16 cellular contexts compared by ENCODE assay signal in the genomic region with DNA sequence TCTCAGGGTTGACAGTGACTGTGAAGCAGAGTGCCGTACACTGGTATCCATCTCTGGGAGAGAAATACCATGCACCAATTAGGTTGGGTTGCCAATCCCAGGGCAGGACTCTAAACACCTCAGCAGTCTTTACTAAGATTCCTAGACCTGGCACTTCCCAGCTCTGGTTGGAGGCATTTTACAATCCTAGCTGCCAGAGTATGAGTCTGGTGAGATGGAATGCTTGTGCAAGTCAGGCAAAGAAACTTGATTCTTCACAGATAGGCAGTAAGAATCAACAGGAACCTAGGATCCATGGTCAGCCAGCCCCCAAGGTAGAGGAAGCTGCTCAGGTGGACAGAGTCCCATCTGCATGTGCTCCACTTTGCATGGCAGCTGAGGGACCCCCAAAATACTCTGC. TPM values are rescaled to one million over a fixed set of nuclear protein-coding genes. Genes with fewer than 3 reads are reported as not detected.
DNase-seq lines count a peak whose midpoint lies in the region; ATAC-seq and TF ChIP-seq lines count a peak whose summit lies in the region.
"Had no signal": no experiment of that assay in that cellular context is flagged by ENCODE, and none has a peak within 500 bp of the region (broad histone marks: within the 10 kb centered on the region; RNA-seq: fewer than 3 reads in every experiment).

No MANE protein-coding gene starts in this region.

- in situ Hi-C loops in Panc1 (cut with HindIII; ENCODE audit: low pct_unique_long_range_greater_than_20kb, low sequenced_read_pairs), result no loop called here

- WGBS in right lobe of liver (ENCODE audit: insufficient coverage, low coverage, low lambda C conversion rate, missing lambda C conversion rate), result 8% methylated on average over 1 of the region's 1 CpG

- DNase-seq in AG10803 (ENCODE audit: low read depth) (peak; percentile 20), Panc1 (ENCODE audit: low read depth, low spot score) (no peak), epithelial cell of prostate (ENCODE audit: low read depth, low spot score) (no peak), right lobe of liver (no peak)
- no peak for DNase-seq in effector memory CD4-positive, alpha-beta T cell
- DNase-seq: activated CD4-positive, alpha-beta T cell treated with anti-CD3 and anti-CD28 coated beads for 1 hour; BE2C; HCEC 1CT; NCI-H526 treated with DMSO at 0.1 percent for 48 hours; nucleus accumbens; spleen; T-helper 17 cell had no signal

- TF ChIP-seq CTCF in AG10803 (conservative IDR thresholded peaks at IDR 0.05; ENCODE audit: low read length) (no peak), Panc1 (IDR thresholded peaks at IDR 0.05) (no peak), right lobe of liver (IDR thresholded peaks at IDR 0.05) (no peak)

- no peaks in the 10 kb centered on the region for H3K9me3 ChIP-seq in Panc1 (ENCODE audit: control insufficient read depth, insufficient read depth, low read depth, low read length)
- H3K9me3 ChIP-seq in right lobe of liver, result no peaks in the 10 kb centered on the region
- no peaks in the 10 kb centered on the region for H3K9me3 ChIP-seq in effector memory CD4-positive, alpha-beta T cell (ENCODE audit: control insufficient read depth, low read length)
- H3K9me3 ChIP-seq: BE2C had no signal

- intact Hi-C loops in Panc1 (cut with micrococcal nuclease; ENCODE audit: unreplicated experiment) (loop anchor here (5.0 kb wide), 1 partner anchor 219 kb away; no protein-coding TSS in a partner anchor), right lobe of liver (cut with DNase I) (no loop called here)

- H3K4me1 ChIP-seq in Panc1 (ENCODE audit: control insufficient read depth, insufficient read depth, low read length) (peaks cover 5% of the 10 kb centered on the region), right lobe of liver (peaks cover 0 to 96% (median 26%) of the 10 kb centered on the region in 4 donors)
- no peaks in the 10 kb centered on the region for H3K4me1 ChIP-seq in effector memory CD4-positive, alpha-beta T cell (ENCODE audit: control insufficient read depth, insufficient read depth, low read length, poor library complexity, severe bottlenecking)
- H3K4me1 ChIP-seq: BE2C, spleen had no signal

- TF ChIP-seq POLR2A in right lobe of liver (IDR thresholded peaks at IDR 0.05), result no peak

- H3K36me3 ChIP-seq in Panc1 (ENCODE audit: control insufficient read depth, insufficient read depth, low read length), result no peaks in the 10 kb centered on the region
- H3K36me3 ChIP-seq in right lobe of liver, result no peaks in the 10 kb centered on the region
- no peaks in the 10 kb centered on the region for H3K36me3 ChIP-seq in effector memory CD4-positive, alpha-beta T cell (ENCODE audit: control insufficient read depth, insufficient read depth, low read length)
- H3K36me3 ChIP-seq: BE2C, spleen had no signal

- CTCF ChIA-PET in Panc1 (lab: Charles Lee), result no interaction called here

- POLR2A ChIA-PET in Panc1 (lab: Charles Lee), result no interaction called here

- H3K27ac ChIP-seq in Panc1 (ENCODE audit: low read length) (no peak overlapping the region), epithelial cell of prostate (peak overlapping the region; percentile 53), right lobe of liver (peak overlapping the region in 2 of 3 donors; percentile 51 to 79)
- no peak overlapping the region for H3K27ac ChIP-seq in effector memory CD4-positive, alpha-beta T cell (ENCODE audit: insufficient read depth, low read length, poor library complexity, severe bottlenecking)
- H3K27ac ChIP-seq: spleen had no signal

- H3K27me3 ChIP-seq in Panc1 (ENCODE audit: control insufficient read depth, insufficient read depth, low read length), result no peaks in the 10 kb centered on the region
- H3K27me3 ChIP-seq in right lobe of liver, result no peaks in the 10 kb centered on the region
- peaks cover 5% of the 10 kb centered on the region for H3K27me3 ChIP-seq in effector memory CD4-positive, alpha-beta T cell (replicated peaks; ENCODE audit: control insufficient read depth, insufficient read depth, low read length, poor library complexity, severe bottlenecking)
- H3K27me3 ChIP-seq: BE2C had no signal

- H3K4me3 ChIP-seq in AG10803 (ENCODE audit: low read length) (no peak overlapping the region), Panc1 (ENCODE audit: low read depth in 2 of 2, low read length in 2 of 2) (no peak overlapping the region), right lobe of liver (peak overlapping the region in 1 of 3 donors; percentile 5)
- no peak overlapping the region for H3K4me3 ChIP-seq in effector memory CD4-positive, alpha-beta T cell (ENCODE audit: insufficient read depth, low read depth, low read length, poor library complexity, severe bottlenecking)
- H3K4me3 ChIP-seq: spleen had no signal

- peak; percentile 65 for ATAC-seq in Panc1
- ATAC-seq in right lobe of liver, result peak in 3 of 4 donors; percentile 1 to 9 (median 7)
- ATAC-seq in GM21515 (IDR thresholded peaks at IDR 0.05; ENCODE audit: unreplicated experiment), result no peak
- no peak for ATAC-seq in GM21367 (IDR thresholded peaks at IDR 0.05; ENCODE audit: unreplicated experiment)
- ATAC-seq in HG03520 (IDR thresholded peaks at IDR 0.05; ENCODE audit: unreplicated experiment), result no peak
- ATAC-seq: T-helper 17 cell had no signal

- no TSS peak for BruUV-seq in Panc1 (replicated peaks; lab: Mats Ljungman, UMichigan)

RNA-seq across cellular contexts. Expression of a gene that starts 6.0 kb away (rescaled TPM):
- not detected for total RNA-seq in Panc1 (2021; ENCODE audit: unreplicated experiment)
- polyA plus RNA-seq in Panc1 (2012; ENCODE audit: insufficient read length), result not detected
- 10 to 100 TPM in 1 of 6 experiments, 1 to 10 TPM in 5; 1.3 to 10.0 (median 3.8) TPM for total RNA-seq in right lobe of liver
- total RNA-seq: fibroblast of lung, spleen, T-helper 17 cell had no signal
- polyA plus RNA-seq: fibroblast of lung, spleen had no signal

RNA-seq across cellular contexts. Expression of a gene that starts 11.8 kb away (rescaled TPM):
- total RNA-seq in Panc1 (2021; ENCODE audit: unreplicated experiment) (not detected), right lobe of liver (1,000 to 10,000 TPM in 1 of 6 experiments, 100 to 1,000 TPM in 4, 10 to 100 TPM in 1; 98.7 to 1,011 (median 214) TPM)
- not detected for polyA plus RNA-seq in Panc1 (2012; ENCODE audit: insufficient read length)
- total RNA-seq: fibroblast of lung, spleen, T-helper 17 cell had no signal
- polyA plus RNA-seq: fibroblast of lung, spleen had no signal

RNA-seq across cellular contexts. Expression of a gene that starts 14.0 kb away (rescaled TPM):
- total RNA-seq in Panc1 (2021; ENCODE audit: unreplicated experiment), result not detected
- polyA plus RNA-seq in Panc1 (2012; ENCODE audit: insufficient read length), result not detected
- 100 to 1,000 TPM in 4 of 6 experiments, 10 to 100 TPM in 2; 79.4 to 315 (median 139) TPM for total RNA-seq in right lobe of liver
- total RNA-seq: fibroblast of lung, spleen, T-helper 17 cell had no signal
- polyA plus RNA-seq: fibroblast of lung, spleen had no signal

RNA-seq across cellular contexts. Expression of a gene that starts 22.1 kb away (rescaled TPM):
- not detected for total RNA-seq in Panc1 (2021; ENCODE audit: unreplicated experiment)
- polyA plus RNA-seq in Panc1 (2012; ENCODE audit: insufficient read length), result not detected
- 100 to 1,000 TPM in 1 of 6 experiments, 10 to 100 TPM in 5; 12.9 to 125 (median 22.0) TPM for total RNA-seq in right lobe of liver
- total RNA-seq: fibroblast of lung, spleen, T-helper 17 cell had no signal
- polyA plus RNA-seq: fibroblast of lung, spleen had no signal

RNA-seq across cellular contexts. Expression of a gene that starts 25.0 kb away (rescaled TPM):
- total RNA-seq in Panc1 (2021; ENCODE audit: unreplicated experiment) (not detected), right lobe of liver (1 to 10 TPM; 1.3 to 6.9 (median 4.6) TPM)
- not detected for polyA plus RNA-seq in Panc1 (2012; ENCODE audit: insufficient read length)
- total RNA-seq: fibroblast of lung, spleen, T-helper 17 cell had no signal
- polyA plus RNA-seq: fibroblast of lung had no signal

Comparison
In these comparisons a context has a peak if more than half of its experiments do, and no peak if none do; other contexts are left out.
1. ATAC-seq: peak in Panc1 (single experiment) and right lobe of liver (3 of 4); none in GM21515 (single experiment), GM21367 (single experiment) and HG03520 (single experiment).
2. H3K27ac ChIP-seq: peak in epithelial cell of prostate (single experiment) and right lobe of liver (2 of 3); none in Panc1 (single experiment) and effector memory CD4-positive, alpha-beta T cell (single experiment).
3. RNA of a gene that starts 11.8 kb away (total RNA-seq): 98.7 to 1,011 TPM in right lobe of liver; not detected in Panc1 (single experiment); every median in the first group is over 10 times any median in the second.
4. RNA of a gene that starts 14.0 kb away (total RNA-seq): 79.4 to 315 TPM in right lobe of liver; not detected in Panc1 (single experiment); every median in the first group is over 10 times any median in the second.